In the genomic region with DNA sequence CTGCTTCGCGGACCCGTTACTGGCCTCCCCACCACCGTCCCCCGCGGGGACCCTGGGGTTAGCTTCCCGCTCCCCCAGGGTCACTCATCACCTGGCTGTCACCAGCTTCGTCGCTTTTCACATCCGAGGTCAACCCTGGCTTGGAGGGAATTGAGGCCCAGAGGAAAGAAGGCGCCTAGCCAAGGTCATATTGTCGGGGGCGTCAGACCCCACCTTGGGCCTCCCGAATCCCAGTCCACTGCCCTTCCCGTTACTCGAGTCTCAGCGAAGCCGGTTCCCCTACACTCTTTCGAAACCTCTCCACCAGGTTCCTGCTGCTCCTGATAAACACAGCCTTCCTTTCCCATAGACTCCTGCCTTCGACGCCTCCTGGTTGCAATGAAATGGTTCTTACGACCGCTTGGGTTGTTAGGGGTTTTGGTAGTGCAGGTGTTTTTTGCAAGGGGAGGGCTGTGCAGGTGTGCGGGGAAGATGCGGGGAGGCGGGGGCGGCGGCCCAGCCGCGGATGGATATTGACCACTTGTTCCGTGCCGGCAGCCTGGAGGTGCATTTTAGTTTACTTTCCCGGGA, we compare ENCODE assay signal across 8 cellular contexts. TPM values are rescaled to one million over a fixed set of nuclear protein-coding genes. Genes with fewer than 3 reads are reported as not detected.
DNase-seq lines count a peak whose midpoint lies in the region; ATAC-seq and TF ChIP-seq lines count a peak whose summit lies in the region.

No MANE protein-coding gene starts in this region.

- intact Hi-C loops in esophagus muscularis mucosa (cut with DNase I), result no loop called here

- no peak overlapping the region for H2AFZ ChIP-seq in H9 (ENCODE audit: low read length)

- H3K27me3 ChIP-seq in BE2C (no peaks in the 10 kb centered on the region), H9 (ENCODE audit: insufficient read depth, low read length) (no peaks in the 10 kb centered on the region), esophagus muscularis mucosa (no peaks in the 10 kb centered on the region)

- no peak overlapping the region for H2BK20ac ChIP-seq in H9 (ENCODE audit: low read depth, low read length, poor library complexity, severe bottlenecking)

- no peaks in the 10 kb centered on the region for H3K36me3 ChIP-seq in BE2C
- no peaks in the 10 kb centered on the region for H3K36me3 ChIP-seq in SK-N-MC (ENCODE audit: insufficient read depth, low read length)
- H3K36me3 ChIP-seq in esophagus muscularis mucosa, result peaks cover 0 to 5% (median 0%) of the 10 kb centered on the region in 4 donors

- no peaks in the 10 kb centered on the region for H4K20me1 ChIP-seq in H9 (ENCODE audit: control insufficient read depth, insufficient read depth, insufficient read length)

- H3K27ac Mint-ChIP-seq in H9 (peak overlapping the region; percentile 41 to 92 (median 65); a peak in 4 of 7 replicates), osteocyte (ENCODE audit: unreplicated experiment) (peak overlapping the region; percentile 83)

- no peak for DNase-seq in BE2C
- peak; percentile 44 for DNase-seq in H9
- no peak for DNase-seq in SK-N-MC (ENCODE audit: low read depth, low spot score)
- no peak for DNase-seq in esophagus muscularis mucosa (ENCODE audit: extremely low spot score)
- no peak for DNase-seq in osteocyte (ENCODE audit: extremely low spot score, unreplicated experiment)
- DNase-seq in NCI-H774 (lab: John Stamatoyannopoulos, UW), result no peak
- DNase-seq in stimulated activated CD4-positive, alpha-beta T cell treated with anti-CD3 and anti-CD28 coated beads, Interleukin-15, amount 100 ng/mL, for 24 hours, result no peak

- H3K4me2 ChIP-seq in H9 (ENCODE audit: insufficient read depth, insufficient read length, low read length), result peak overlapping the region; percentile 96

- H3K4me3 ChIP-seq in BE2C (ENCODE audit: low read depth, low read length) (peak overlapping the region; percentile 83), SK-N-MC (peak overlapping the region; percentile 96), esophagus muscularis mucosa (peak overlapping the region; percentile 67 to 81 (median 76))

- H3K27ac ChIP-seq in H9 (ENCODE audit: insufficient read length, low read depth, low read length), result no peak overlapping the region
- peak overlapping the region; percentile 75 for H3K27ac ChIP-seq in SK-N-MC
- H3K27ac ChIP-seq in esophagus muscularis mucosa (replicated peaks in 1 of 4), result peak overlapping the region; percentile 67 to 82 (median 76)

- H3K27me3 Mint-ChIP-seq in H9 (ENCODE audit: low read depth) (no peaks in the 10 kb centered on the region; the same call in 1 of the 2 replicates), osteocyte (ENCODE audit: unreplicated experiment) (no peaks in the 10 kb centered on the region)

- peak overlapping the region; percentile 76 for H3K9ac ChIP-seq in H9 (ENCODE audit: extremely low read depth, insufficient read length, low read length)
- H3K9ac ChIP-seq in SK-N-MC (ENCODE audit: insufficient read length), result peak overlapping the region; percentile 86

- peaks cover 9% of the 10 kb centered on the region for H3K79me1 ChIP-seq in H9 (ENCODE audit: insufficient read depth, low read depth, low read length, poor library complexity, severe bottlenecking)

- no peak overlapping the region for H4K5ac ChIP-seq in H9 (ENCODE audit: insufficient read length, low read depth, low read length)

- H3K36me3 Mint-ChIP-seq in H9 (ENCODE audit: insufficient read depth in 1 of 3, low read depth in 3 of 3) (peaks cover 0 to 9% (median 5%) of the 10 kb centered on the region in 3 experiments; a peak in 5 of 7 replicates), osteocyte (ENCODE audit: unreplicated experiment) (no peaks in the 10 kb centered on the region)

- H3K4me3 Mint-ChIP-seq in H9 (peak overlapping the region; percentile 85 to 86), osteocyte (ENCODE audit: unreplicated experiment) (peak overlapping the region; percentile 83)

- no peak overlapping the region for H2BK5ac ChIP-seq in H9 (ENCODE audit: insufficient read length, low read length)

- H3K23ac ChIP-seq in H9 (ENCODE audit: insufficient read length, low read depth, low read length), result no peak overlapping the region

- no peak for ATAC-seq in HG03521 (IDR thresholded peaks at IDR 0.05; ENCODE audit: unreplicated experiment)

- H3K4me1 Mint-ChIP-seq in H9 (peaks cover 18% of the 10 kb centered on the region in 2 experiments), osteocyte (ENCODE audit: unreplicated experiment) (peaks cover 20% of the 10 kb centered on the region)

- H3K9me3 ChIP-seq in BE2C, result no peaks in the 10 kb centered on the region
- no peaks in the 10 kb centered on the region for H3K9me3 ChIP-seq in H9 (ENCODE audit: control insufficient read depth, low read depth, low read length)
- no peaks in the 10 kb centered on the region for H3K9me3 ChIP-seq in SK-N-MC (ENCODE audit: low read depth, low read length)
- no peaks in the 10 kb centered on the region for H3K9me3 ChIP-seq in esophagus muscularis mucosa

- no peak overlapping the region for H3K18ac ChIP-seq in H9 (ENCODE audit: insufficient read length, low read depth, low read length)

- no peak overlapping the region for H2BK12ac ChIP-seq in H9 (ENCODE audit: insufficient read length, low read depth, low read length)

- H3K4ac ChIP-seq in H9 (ENCODE audit: low read depth, low read length), result no peak overlapping the region

- no peak overlapping the region for H3K14ac ChIP-seq in H9 (ENCODE audit: insufficient read depth, low read length)

- no peak overlapping the region for H4K91ac ChIP-seq in H9 (ENCODE audit: insufficient read length, low read depth, low read length)

- WGBS in H9 (ENCODE audit: extremely low coverage, insufficient read length, low lambda C conversion rate), result no CpG with 5 or more reads among the region's 33 CpGs
- 3% methylated on average over 27 of the region's 33 CpGs for WGBS in esophagus muscularis mucosa

- no peak overlapping the region for H2BK120ac ChIP-seq in H9 (ENCODE audit: low read depth, low read length, poor library complexity, severe bottlenecking)

- TF ChIP-seq EP300 in esophagus muscularis mucosa (IDR thresholded peaks at IDR 0.05), result no peak

- peaks cover 7% of the 10 kb centered on the region; the same call in 1 of the 2 replicates for H3K79me2 ChIP-seq in H9 (ENCODE audit: insufficient read depth, low read length)

- H4K8ac ChIP-seq in H9 (replicated peaks; ENCODE audit: insufficient read length, low read depth, low read length), result no peak overlapping the region

- H3K4me1 ChIP-seq in BE2C, result peaks cover 2% of the 10 kb centered on the region; the same call in 1 of the 2 replicates
- H3K4me1 ChIP-seq in H9 (ENCODE audit: insufficient read depth, low read length), result no peaks in the 10 kb centered on the region
- peaks cover 13 to 24% (median 22%) of the 10 kb centered on the region in 4 donors for H3K4me1 ChIP-seq in esophagus muscularis mucosa

- TF ChIP-seq CTCF in BE2C (IDR thresholded peaks at IDR 0.05; ENCODE audit: low read depth, low read length) (no peak), H9 (conservative IDR thresholded peaks at IDR 0.05) (no peak), esophagus muscularis mucosa (IDR thresholded peaks at IDR 0.05) (no peak), osteocyte (IDR thresholded peaks at IDR 0.05) (no peak)

- no peak for TF ChIP-seq POLR2A in esophagus muscularis mucosa (IDR thresholded peaks at IDR 0.05; ENCODE audit: low read depth)

- H2BK15ac ChIP-seq in H9 (ENCODE audit: low read depth, low read length), result no peak overlapping the region

- H3K23me2 ChIP-seq in H9 (ENCODE audit: insufficient read length, low read depth, low read length, poor library complexity, severe bottlenecking), result peaks cover 11% of the 10 kb centered on the region

- H3T11ph ChIP-seq in H9 (ENCODE audit: low read length), result no peak overlapping the region

- H3K9me3 Mint-ChIP-seq in H9 (no peaks in the 10 kb centered on the region; a peak in 1 of 5 replicates), osteocyte (ENCODE audit: unreplicated experiment) (no peaks in the 10 kb centered on the region)

- H3K56ac ChIP-seq in H9 (ENCODE audit: insufficient read length, low read depth, low read length), result no peak overlapping the region

- H2AK5ac ChIP-seq in H9 (ENCODE audit: insufficient read length, low read length), result no peak overlapping the region

RNA-seq across cellular contexts. Expression of a gene that starts 0.6 kb away (rescaled TPM):
- 17.7 TPM for polyA plus RNA-seq in BE2C (2012; ENCODE audit: insufficient read depth, insufficient read length, low read depth)
- 43.9 and 44.4 TPM in 2 replicates for total RNA-seq in H9 (2021)
- total RNA-seq in esophagus muscularis mucosa, result 1 to 10 TPM; 3.8 to 8.8 (median 8.0) TPM
- 24.0 and 28.1 TPM in 2 replicates for total RNA-seq in osteocyte

RNA-seq across cellular contexts. Expression of a gene that starts 22.5 kb away (rescaled TPM):
- polyA plus RNA-seq in BE2C (2012; ENCODE audit: insufficient read depth, insufficient read length, low read depth), result 50.2 TPM
- 117 and 118 TPM in 2 replicates for total RNA-seq in H9 (2021)
- under 1 TPM in 3 of 4 donors, not detected in 1; 0.40 to 0.45 (median 0.42) TPM for total RNA-seq in esophagus muscularis mucosa
- 2.5 and 2.6 TPM in 2 replicates for total RNA-seq in osteocyte

RNA-seq across cellular contexts. Expression of a gene that starts 35.0 kb away (rescaled TPM):
- polyA plus RNA-seq in BE2C (2012; ENCODE audit: insufficient read depth, insufficient read length, low read depth), result 1,092 TPM
- total RNA-seq in H9 (2021), result 402 and 429 TPM in 2 replicates
- total RNA-seq in esophagus muscularis mucosa, result 100 to 1,000 TPM; 393 to 518 (median 445) TPM
- total RNA-seq in osteocyte, result 253 and 265 TPM in 2 replicates

RNA-seq across cellular contexts. Expression of a gene that starts 46.8 kb away (rescaled TPM):
- 208 TPM for polyA plus RNA-seq in BE2C (2012; ENCODE audit: insufficient read depth, insufficient read length, low read depth)
- total RNA-seq in H9 (2021) (114 TPM in 2 replicates), esophagus muscularis mucosa (10 to 100 TPM; 57.7 to 70.5 (median 65.4) TPM), osteocyte (66.2 and 71.4 TPM in 2 replicates)

Comparison
In these comparisons a context has a peak if more than half of its experiments do, and no peak if none do; other contexts are left out.
1. RNA of a gene that starts 22.5 kb away (total RNA-seq): 117 to 118 TPM in H9; 2.5 to 2.6 TPM in osteocyte and 0.40 to 0.45 TPM in esophagus muscularis mucosa; every median in the first group is over 10 times any median in the second.
2. Peak in every context shown above with its lines, with median percentiles within 50 percentile points of each other: H3K4me3 ChIP-seq.